9 cellular contexts compared by ENCODE assay signal in genomic region chr13:45415112-45415511, GRCh38. TPM values are rescaled to one million over a fixed set of nuclear protein-coding genes. Genes with fewer than 3 reads are reported as not detected.
DNase-seq lines count a peak whose midpoint lies in the region; ATAC-seq and TF ChIP-seq lines count a peak whose summit lies in the region.
"Had no signal": no experiment of that assay in that cellular context is flagged by ENCODE, and none has a peak within 500 bp of the region (broad histone marks: within the 10 kb centered on the region; RNA-seq: fewer than 3 reads in every experiment).

No MANE protein-coding gene starts in this region.

- H3K9me2 ChIP-seq in OCI-LY7 (ENCODE audit: insufficient read depth, low read length), result no peaks in the 10 kb centered on the region

- H3K4me1 ChIP-seq in esophagus muscularis mucosa, result peaks cover 15 to 43% (median 31%) of the 10 kb centered on the region in 4 donors
- H3K4me1 ChIP-seq in osteoblast (ENCODE audit: insufficient read depth, low read length), result peaks cover 21% of the 10 kb centered on the region
- H3K4me1 ChIP-seq in OCI-LY7 (ENCODE audit: insufficient read depth, low read length, poor library complexity, severe bottlenecking), result peaks cover 20% of the 10 kb centered on the region

- H3K4me3 ChIP-seq in esophagus muscularis mucosa (peak overlapping the region; percentile 40 to 53 (median 46)), osteoblast (ENCODE audit: insufficient read depth, low read length) (peak overlapping the region; percentile 64), OCI-LY7 (ENCODE audit: low read depth, low read length, poor library complexity, severe bottlenecking) (no peak overlapping the region)

- H3K4me2 ChIP-seq in osteoblast (ENCODE audit: insufficient read depth, low read length) (peak overlapping the region; percentile 86), OCI-LY7 (ENCODE audit: low read length) (no peak overlapping the region)

- 89% methylated on average over 1 of the region's 1 CpG for WGBS in esophagus muscularis mucosa

- H2AFZ ChIP-seq in osteoblast (ENCODE audit: low read length) (peak overlapping the region; percentile 40), OCI-LY7 (ENCODE audit: low read length) (no peak overlapping the region)

- intact Hi-C loops in esophagus muscularis mucosa (cut with DNase I), result no loop called here
- intact Hi-C loops in OCI-LY7 (cut with micrococcal nuclease; ENCODE audit: unreplicated experiment), result loop anchor here (5.0 kb wide), 1 partner anchor 47 kb away; the partner anchor contains the start of gene COG3

- ATAC-seq in GM21529 (IDR thresholded peaks at IDR 0.05; ENCODE audit: unreplicated experiment), result no peak
- ATAC-seq: effector memory CD8-positive, alpha-beta T cell had no signal

- no TSS peak for BruUV-seq in OCI-LY7 (replicated peaks; lab: Mats Ljungman, UMichigan)

- DNase-seq in RWPE1 (ENCODE audit: low spot score) (no peak), esophagus muscularis mucosa (ENCODE audit: extremely low spot score) (peak; percentile 14), osteoblast (ENCODE audit: insufficient read length, low spot score, missing footprints) (no peak), NCI-H1092 (lab: John Stamatoyannopoulos, UW) (no peak), C1 segment of cervical spinal cord (lab: John Stamatoyannopoulos, UW) (no peak), OCI-LY7 (ENCODE audit: low spot score) (no peak)
- DNase-seq: effector memory CD8-positive, alpha-beta T cell had no signal

- H3K36me3 ChIP-seq in esophagus muscularis mucosa, result peaks cover 5 to 12% (median 9%) of the 10 kb centered on the region in 4 donors
- H3K36me3 ChIP-seq in osteoblast (ENCODE audit: insufficient read depth, low read length), result peaks cover 3% of the 10 kb centered on the region
- H3K36me3 ChIP-seq in OCI-LY7 (ENCODE audit: insufficient read depth, low read length), result no peaks in the 10 kb centered on the region

- CTCF ChIA-PET in RWPE1 (lab: Yijun Ruan, JAX) (no interaction called here), OCI-LY7 (lab: Charles Lee; ENCODE audit: unreplicated experiment) (no interaction called here)

- no peaks in the 10 kb centered on the region for H3K9me3 ChIP-seq in esophagus muscularis mucosa
- no peaks in the 10 kb centered on the region for H3K9me3 ChIP-seq in osteoblast (ENCODE audit: low read depth, low read length)
- H3K9me3 ChIP-seq in OCI-LY7 (ENCODE audit: low read length), result no peaks in the 10 kb centered on the region

- peaks cover 40% of the 10 kb centered on the region for H3K79me2 ChIP-seq in osteoblast (ENCODE audit: insufficient read depth, low read length)
- H3K79me2 ChIP-seq in OCI-LY7 (ENCODE audit: insufficient read depth, low read depth, low read length), result no peaks in the 10 kb centered on the region

- H3K27me3 ChIP-seq in esophagus muscularis mucosa, result no peaks in the 10 kb centered on the region
- no peaks in the 10 kb centered on the region for H3K27me3 ChIP-seq in osteoblast (ENCODE audit: insufficient read depth, low read length)

- H3K27ac ChIP-seq in 22Rv1 (peak overlapping the region; percentile 82), RWPE1 (peak overlapping the region; percentile 92), esophagus muscularis mucosa (replicated peaks in 1 of 4) (peak overlapping the region; percentile 68 to 81 (median 71)), osteoblast (ENCODE audit: low read depth, low read length) (peak overlapping the region; percentile 73), OCI-LY7 (ENCODE audit: low read depth, low read length, poor library complexity, severe bottlenecking) (no peak overlapping the region)

- TF ChIP-seq POLR2A in esophagus muscularis mucosa (IDR thresholded peaks at IDR 0.05; ENCODE audit: low read depth), result no peak

- H4K20me1 ChIP-seq in osteoblast (ENCODE audit: insufficient read depth, low read length) (no peaks in the 10 kb centered on the region), OCI-LY7 (ENCODE audit: insufficient read depth, low read length) (0 out of 2 replicates have a peak, but pooled peaks cover 6% of the 10 kb centered on the region)

- POLR2A ChIA-PET in RWPE1 (lab: Yijun Ruan, JAX; ENCODE audit: low non-redundant PET), result interaction anchor here (0.6 kb wide), 1 partner anchor 47 kb away, joined by 3 read pairs; no protein-coding TSS in a partner anchor
- POLR2A ChIA-PET in OCI-LY7 (lab: Charles Lee), result no interaction called here

- no peak for TF ChIP-seq CTCF in 22Rv1 (IDR thresholded peaks at IDR 0.05)
- no peak for TF ChIP-seq CTCF in RWPE1 (conservative IDR thresholded peaks at IDR 0.05; ENCODE audit: low read depth)
- no peak for TF ChIP-seq CTCF in esophagus muscularis mucosa (IDR thresholded peaks at IDR 0.05)
- no peak for TF ChIP-seq CTCF in osteoblast (IDR thresholded peaks at IDR 0.05; ENCODE audit: extremely low read depth, low read depth, low read length)
- no peak for TF ChIP-seq CTCF in OCI-LY7 (conservative IDR thresholded peaks at IDR 0.05; ENCODE audit: low read length)

- no peak for TF ChIP-seq EP300 in esophagus muscularis mucosa (IDR thresholded peaks at IDR 0.05)

RNA-seq across cellular contexts. Expression of gene SLC25A30, which starts 3.1 kb away (rescaled TPM):
- total RNA-seq in esophagus muscularis mucosa (10 to 100 TPM in 3 of 4 donors, 1 to 10 TPM in 1; 8.8 to 13.4 (median 10.3) TPM), osteoblast (11.2 TPM in 2 replicates), OCI-LY7 (2022) (0.35 and 0.78 TPM in 2 replicates)
- total RNA-seq in OCI-LY7 (2014; rRNA removed; shearing (Covaris generic)), result 0.46 and 1.5 TPM in 2 replicates

RNA-seq across cellular contexts. Expression of gene COG3, which starts 49.6 kb away (rescaled TPM):
- total RNA-seq in esophagus muscularis mucosa, result 10 to 100 TPM; 17.7 to 28.2 (median 21.3) TPM
- 33.3 and 35.5 TPM in 2 replicates for total RNA-seq in osteoblast
- total RNA-seq in OCI-LY7 (2014; rRNA removed; shearing (Covaris generic)), result 28.9 and 50.5 TPM in 2 replicates
- total RNA-seq in OCI-LY7 (2022), result 22.3 and 27.7 TPM in 2 replicates
